Comparison of ENCODE assay signal across 1 cellular context in genomic region chr1:24421502-24421901, GRCh38.
TF ChIP-seq lines count a peak whose summit lies in the region.

No MANE protein-coding gene starts in this region.

TF ChIP-seq in IMR-90, 13 proteins besides CTCF, POLR2A, EP300 and RAD21 (continued from another document):
- TF ChIP-seq CEBPB (IDR thresholded peaks at IDR 0.05; ENCODE audit: low read depth, low read length) (no peak), MAFK (IDR thresholded peaks at IDR 0.05; ENCODE audit: low read depth, low read length) (no peak), MXI1 (IDR thresholded peaks at IDR 0.05; ENCODE audit: borderline replicate concordance, low read depth, low read length) (no peak), MAZ (IDR thresholded peaks at IDR 0.05; ENCODE audit: borderline replicate concordance, low read depth, low read length) (no peak), RCOR1 (IDR thresholded peaks at IDR 0.05; ENCODE audit: insufficient replicate concordance, low read length) (no peak), RFX5 (IDR thresholded peaks at IDR 0.05; ENCODE audit: low read depth, low read length) (no peak), BHLHE40 (IDR thresholded peaks at IDR 0.05; ENCODE audit: low read depth, low read length) (no peak), SMC3 (IDR thresholded peaks at IDR 0.05; ENCODE audit: low read depth, low read length) (no peak), NFE2L2 (IDR thresholded peaks at IDR 0.05; ENCODE audit: low read depth, low read length) (no peak), CHD1 (IDR thresholded peaks at IDR 0.05; ENCODE audit: low read depth, low read length) (no peak)
- TF ChIP-seq, protein P1, sequence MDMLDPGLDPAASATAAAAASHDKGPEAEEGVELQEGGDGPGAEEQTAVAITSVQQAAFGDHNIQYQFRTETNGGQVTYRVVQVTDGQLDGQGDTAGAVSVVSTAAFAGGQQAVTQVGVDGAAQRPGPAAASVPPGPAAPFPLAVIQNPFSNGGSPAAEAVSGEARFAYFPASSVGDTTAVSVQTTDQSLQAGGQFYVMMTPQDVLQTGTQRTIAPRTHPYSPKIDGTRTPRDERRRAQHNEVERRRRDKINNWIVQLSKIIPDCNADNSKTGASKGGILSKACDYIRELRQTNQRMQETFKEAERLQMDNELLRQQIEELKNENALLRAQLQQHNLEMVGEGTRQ (IDR thresholded peaks at IDR 0.05; ENCODE audit: low read depth, low read length) = no peak
